ENCODE assay signal across 33 cellular contexts in the genomic region with DNA sequence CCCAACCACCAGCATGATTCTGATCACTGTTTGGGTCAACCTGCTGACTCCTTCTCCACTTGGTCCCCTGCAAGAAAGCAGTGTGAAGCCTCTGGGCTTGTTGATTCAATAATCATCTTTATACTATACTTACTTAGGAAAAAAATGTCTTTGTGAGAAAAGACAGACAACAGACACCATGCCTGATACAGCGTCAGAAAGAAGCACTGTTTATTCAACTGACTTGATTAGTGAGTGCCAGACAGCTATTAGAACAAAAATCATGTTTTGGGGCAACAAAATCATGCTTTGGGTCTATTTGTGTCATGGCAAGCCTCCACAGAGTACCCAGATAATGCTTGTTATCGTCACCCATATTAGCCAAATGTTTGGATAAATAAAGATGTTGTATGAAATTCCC.
"Had no signal": no experiment of that assay in that cellular context is flagged by ENCODE, and none has a peak within 500 bp of the region (broad histone marks: within the 10 kb centered on the region; RNA-seq: fewer than 3 reads in every experiment).

No MANE protein-coding gene starts in this region.

- H3K9me3 Mint-ChIP-seq: activated B cell treated with CpG ODN at 0.5 μM for 24 hours; activated CD8-positive, alpha-beta T cell treated with anti-CD3 and anti-CD28 coated beads for 36 hours; activated T-cell treated with anti-CD3 and anti-CD28 coated beads, Interleukin-2, amount 50 U/mL, for 4 hours; activated T-helper 17 cell treated with anti-CD3 and anti-CD28 coated beads, Interleukin-2, amount 50 U/mL, for 72 hours; T-helper 2 cell treated with Interferon-gamma antibody and Interleukin-4, amounts not matched to agents 5 μg/mL and 100 μg/mL, for 36 hours had no signal

- H3K4me1 Mint-ChIP-seq: activated B cell treated with CpG ODN at 0.5 μM for 24 hours, T-helper 17 cell had no signal

- H3K9me3 ChIP-seq: esophagus squamous epithelium, gastroesophageal sphincter had no signal

- H3K4me3 Mint-ChIP-seq: activated B cell treated with CpG ODN at 0.5 μM for 24 hours; activated CD8-positive, alpha-beta T cell treated with anti-CD3 and anti-CD28 coated beads for 36 hours; activated naive CD8-positive, alpha-beta T cell; activated T-cell treated with anti-CD3 and anti-CD28 coated beads, Interleukin-2, amount 50 U/mL, for 4 hours; activated T-helper 17 cell treated with anti-CD3 and anti-CD28 coated beads, Interleukin-2, amount 50 U/mL, for 72 hours; T-helper 17 cell; T-helper 2 cell treated with Interferon-gamma antibody and Interleukin-4, amounts not matched to agents 5 μg/mL and 100 μg/mL, for 36 hours had no signal

- H3K27me3 Mint-ChIP-seq: activated naive CD8-positive, alpha-beta T cell had no signal

- H3K36me3 ChIP-seq: brain microvascular endothelial cell, esophagus squamous epithelium, gastroesophageal sphincter, WERI-Rb-1 had no signal

- H3K27ac Mint-ChIP-seq: activated B cell treated with CpG ODN at 0.5 μM for 24 hours; activated CD8-positive, alpha-beta T cell treated with anti-CD3 and anti-CD28 coated beads for 36 hours; activated naive CD8-positive, alpha-beta T cell; activated T-helper 17 cell treated with anti-CD3 and anti-CD28 coated beads, Interleukin-2, amount 50 U/mL, for 72 hours; T-helper 17 cell; T-helper 2 cell treated with Interferon-gamma antibody and Interleukin-4, amounts not matched to agents 5 μg/mL and 100 μg/mL, for 36 hours had no signal

- H3K4me3 ChIP-seq: esophagus squamous epithelium, gastroesophageal sphincter had no signal

- FAIRE-seq: astrocyte, colon, endometrium, endothelial cell of umbilical vein had no signal

- ATAC-seq: activated CD4-positive, CD25-positive, alpha-beta regulatory T cell treated with anti-CD3 and anti-CD28 coated beads, Interleukin-2, amount 50 U/mL, for 24 hours; activated CD8-positive, alpha-beta T cell treated with anti-CD3 and anti-CD28 coated beads for 36 hours; activated T-cell treated with anti-CD3 and anti-CD28 coated beads, Interleukin-2, amount 50 U/mL, for 4 hours; activated T-helper 17 cell treated with anti-CD3 and anti-CD28 coated beads, Interleukin-2, amount 50 U/mL, for 72 hours; gastroesophageal sphincter; T-helper 17 cell had no signal

- H3K27ac ChIP-seq: brain microvascular endothelial cell, gastroesophageal sphincter, WERI-Rb-1 had no signal

- DNase-seq: activated B cell treated with CpG ODN at 0.5 μM for 24 hours; activated CD4-positive, alpha-beta T cell treated with anti-CD3 and anti-CD28 coated beads for 48 hours; activated CD4-positive, alpha-beta T cell treated with anti-CD3 and anti-CD28 coated beads, Interleukin-2, amount 50 U/mL, for 1 hour; activated CD4-positive, alpha-beta T cell treated with anti-CD3 and anti-CD28 coated beads, Interleukin-2, amount 50 U/mL, for 48 hours; activated CD8-positive, alpha-beta memory T cell treated with anti-CD3 and anti-CD28 coated beads for 24 hours; activated CD8-positive, alpha-beta T cell treated with anti-CD3 and anti-CD28 coated beads for 36 hours; activated effector memory CD4-positive, alpha-beta T cell treated with Interleukin-2 at 50 U/mL for 16 hours; activated gamma-delta T cell treated with Interleukin-2 at 50 U/mL for 16 hours; activated naive CD4-positive, alpha-beta T cell treated with anti-CD3 and anti-CD28 coated beads, Interleukin-2, amount 50 U/mL, for 16 hours; activated naive CD4-positive, alpha-beta T cell treated with Interleukin-2 at 50 U/mL for 16 hours; activated T-cell treated with anti-CD3 and anti-CD28 coated beads, Interleukin-2, amount 50 U/mL, for 4 hours; amniotic stem cell; anterior cingulate cortex; brain microvascular endothelial cell; caudate nucleus; cortex of kidney; dermis blood vessel endothelial cell; effector CD8-positive, alpha-beta T cell; esophagus squamous epithelium; foreskin melanocyte; T-helper 1 cell; T-helper 17 cell; T1000; WERI-Rb-1 had no signal

- H3K36me3 Mint-ChIP-seq: activated naive CD8-positive, alpha-beta T cell had no signal

- H3K27me3 ChIP-seq: esophagus squamous epithelium, gastroesophageal sphincter had no signal
